ENCODE assay signal across 9 cellular contexts in the genomic region with DNA sequence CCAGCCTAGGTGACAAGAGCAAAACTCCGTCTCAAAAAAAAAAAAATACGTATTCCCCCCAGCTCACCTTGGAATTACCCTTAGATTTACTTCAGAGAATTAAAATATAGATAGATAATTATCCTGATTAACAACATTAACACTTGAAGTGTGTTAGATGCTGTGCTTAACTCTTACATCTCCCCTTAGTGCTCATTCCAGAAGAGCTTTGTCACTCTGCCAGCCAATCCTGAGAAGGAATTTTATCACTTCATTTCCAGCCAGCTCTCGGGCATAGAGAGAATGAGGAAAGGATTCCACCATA. TPM values are rescaled to one million over a fixed set of nuclear protein-coding genes. Genes with fewer than 3 reads are reported as not detected.
DNase-seq lines count a peak whose midpoint lies in the region; ATAC-seq, FAIRE-seq and TF ChIP-seq lines count a peak whose summit lies in the region.
"Had no signal": no experiment of that assay in that cellular context is flagged by ENCODE, and none has a peak within 500 bp of the region (broad histone marks: within the 10 kb centered on the region; RNA-seq: fewer than 3 reads in every experiment).

No MANE protein-coding gene starts in this region.

- POLR2A ChIA-PET in HepG2 (lab: Yijun Ruan, JAX) = interaction anchor here (0.7 to 6.6 kb wide), 18 partner anchors 10 to 154 kb away, joined by 3 to 148 read pairs (median 16); a partner anchor contains a TSS

- peaks cover 64% of the 10 kb centered on the region for H3K4me1 ChIP-seq in HepG2 (ENCODE audit: insufficient read depth, low read length)
- peaks cover 18% of the 10 kb centered on the region for H3K4me1 ChIP-seq in thymus (ENCODE audit: control insufficient read depth, insufficient read depth, low read length)

- no peaks in the 10 kb centered on the region for H4K20me1 ChIP-seq in HepG2 (ENCODE audit: insufficient read depth, low read length)

- peak overlapping the region; percentile 55 for H3K4me3 ChIP-seq in astrocyte of the cerebellum (ENCODE audit: low read depth, low read length)
- H3K4me3 ChIP-seq in HepG2 (replicated peaks in 1 of 3; ENCODE audit: insufficient read depth in 1 of 3, low read depth in 2 of 3, low read length in 3 of 3) = peak overlapping the region; percentile 30 to 84 (median 70); a peak in 5 of 6 replicates
- no peak overlapping the region for H3K4me3 ChIP-seq in thymus (ENCODE audit: low read length)

- no peak overlapping the region for H2AFZ ChIP-seq in HepG2 (ENCODE audit: low read length)

- peak overlapping the region; percentile 35 for H3K4me3 Mint-ChIP-seq in activated CD8-positive, alpha-beta memory T cell treated with anti-CD3 and anti-CD28 coated beads, Interleukin-2, amount 10 ng/mL, durations not matched to agents 7 days and 5 days

- ATAC-seq in activated CD8-positive, alpha-beta memory T cell treated with anti-CD3 and anti-CD28 coated beads, Interleukin-2, amount 10 ng/mL, durations not matched to agents 7 days and 5 days = no peak
- ATAC-seq in HepG2 (no peak), GM21526 (IDR thresholded peaks at IDR 0.05; ENCODE audit: low FRiP score, unreplicated experiment) (no peak)

- peaks cover 42% of the 10 kb centered on the region for H3K4me1 Mint-ChIP-seq in activated CD8-positive, alpha-beta memory T cell treated with anti-CD3 and anti-CD28 coated beads, Interleukin-2, amount 10 ng/mL, durations not matched to agents 7 days and 5 days

- H3K27me3 ChIP-seq in HepG2 (ENCODE audit: control insufficient read depth in 1 of 2, insufficient read depth in 2 of 2, low read length in 2 of 2) (no peaks in the 10 kb centered on the region; a peak in 1 of 5 replicates), thymus (ENCODE audit: control insufficient read depth, insufficient read depth) (no peaks in the 10 kb centered on the region)

- peak overlapping the region; percentile 100 for H3K4me2 ChIP-seq in HepG2 (ENCODE audit: low read depth, low read length)

- peak overlapping the region; percentile 60 for H3K27ac Mint-ChIP-seq in activated CD8-positive, alpha-beta memory T cell treated with anti-CD3 and anti-CD28 coated beads, Interleukin-2, amount 10 ng/mL, durations not matched to agents 7 days and 5 days

- no peak for DNase-seq in activated CD8-positive, alpha-beta memory T cell treated with anti-CD3 and anti-CD28 coated beads, Interleukin-2, amount 10 ng/mL, durations not matched to agents 7 days and 5 days
- no peak for DNase-seq in activated CD8-positive, alpha-beta memory T cell treated with anti-CD3 and anti-CD28 coated beads, Interleukin-2, amount 50 U/mL, for 48 hours
- DNase-seq in astrocyte of the cerebellum (ENCODE audit: low read depth) (no peak), HepG2 (ENCODE audit: low spot score) (no peak), frontal cortex (ENCODE audit: low spot score in 2 of 2) (no peak), foreskin melanocyte (no peak)
- DNase-seq: naive B cell had no signal

- no peaks in the 10 kb centered on the region for H3K9me3 ChIP-seq in HepG2 (ENCODE audit: low read length)
- H3K9me3 ChIP-seq in thymus (ENCODE audit: control insufficient read depth) = no peaks in the 10 kb centered on the region

- no peak for TF ChIP-seq CTCF in astrocyte of the cerebellum (IDR thresholded peaks at IDR 0.05; ENCODE audit: low read depth, low read length, missing control alignments)
- no peak for TF ChIP-seq CTCF in HepG2 (CRISPR knock-in tag; IDR thresholded peaks at IDR 0.05)

- no peaks in the 10 kb centered on the region for H3K27me3 Mint-ChIP-seq in activated CD8-positive, alpha-beta memory T cell treated with anti-CD3 and anti-CD28 coated beads, Interleukin-2, amount 10 ng/mL, durations not matched to agents 7 days and 5 days
- H3K27me3 Mint-ChIP-seq: naive B cell had no signal

- H3K27ac ChIP-seq in HepG2 (ENCODE audit: extremely low read length, insufficient read depth, low read length) = peak overlapping the region; percentile 100
- H3K27ac ChIP-seq in thymus (ENCODE audit: low read depth) = peak overlapping the region; percentile 85

- no peak for FAIRE-seq in HepG2 (lab: Jason Lieb, UNC)
- no peak for FAIRE-seq in frontal cortex (lab: Jason Lieb, UNC)

- in situ Hi-C loops in astrocyte of the cerebellum (cut with HindIII; ENCODE audit: low sequenced_read_pairs) (no loop called here), HepG2 (cut with HindIII; ENCODE audit: extremely low pct_ligation_motif_present, low pct_unique_long_range_greater_than_20kb) (no loop called here)

- TF ChIP-seq POLR2A in HepG2 (IDR thresholded peaks at IDR 0.05; ENCODE audit: insufficient read depth in 1 of 2, low read depth in 2 of 2, low read length in 2 of 2) = no peak

- CTCF ChIA-PET in activated CD8-positive, alpha-beta memory T cell treated with anti-CD3 and anti-CD28 coated beads, Interleukin-2, amount 10 ng/mL, durations not matched to agents 7 days and 5 days (lab: Charles Lee) = interaction anchor here (1.7 to 7.0 kb wide), 5 partner anchors 11 to 113 kb away, joined by 5 to 32 read pairs (median 17); a partner anchor contains a TSS
- CTCF ChIA-PET in HepG2 (lab: Yijun Ruan, JAX; ENCODE audit: low intra/inter-chr PET ratio, low total read pairs) = interaction anchor here (1.0 kb wide), 1 partner anchor 10 kb away, joined by 3 read pairs; no protein-coding TSS in a partner anchor

- peaks cover 10 to 20% of the 10 kb centered on the region in 2 experiments; a peak in 4 of 5 replicates for H3K36me3 ChIP-seq in HepG2 (replicated peaks in 1 of 2; ENCODE audit: control insufficient read depth in 1 of 2, insufficient read depth in 2 of 2, low read length in 2 of 2)
- H3K36me3 ChIP-seq in thymus (ENCODE audit: control insufficient read depth, insufficient read depth) = peaks cover 24% of the 10 kb centered on the region

- peak overlapping the region; percentile 98 for H3K9ac ChIP-seq in HepG2 (ENCODE audit: insufficient read depth, low read depth, low read length)

- intact Hi-C loops in HepG2 (cut with micrococcal nuclease; ENCODE audit: unreplicated experiment) = loop anchor here (2.0 kb wide), 1 partner anchor 15 kb away; a partner anchor contains a TSS

- no peaks in the 10 kb centered on the region for H3K9me3 Mint-ChIP-seq in activated CD8-positive, alpha-beta memory T cell treated with anti-CD3 and anti-CD28 coated beads, Interleukin-2, amount 10 ng/mL, durations not matched to agents 7 days and 5 days (ENCODE audit: low read depth)
- H3K9me3 Mint-ChIP-seq: naive B cell had no signal

- TF ChIP-seq EP300 in HepG2 (IDR thresholded peaks at IDR 0.05; ENCODE audit: low read depth in 2 of 2, low read length in 2 of 2) (no peak), HepG2 (CRISPR knock-in tag; IDR thresholded peaks at IDR 0.05; ENCODE audit: borderline replicate concordance) (no peak)

- no TSS peak for BruUV-seq in HepG2 (replicated peaks; lab: Mats Ljungman, UMichigan)

- H3K79me2 ChIP-seq in HepG2 (ENCODE audit: insufficient read depth, low read length) = peaks cover 66% of the 10 kb centered on the region

- TF ChIP-seq RAD21 in HepG2 (CRISPR knock-in tag; IDR thresholded peaks at IDR 0.05) = no peak

- H3K36me3 Mint-ChIP-seq in activated CD8-positive, alpha-beta memory T cell treated with anti-CD3 and anti-CD28 coated beads, Interleukin-2, amount 10 ng/mL, durations not matched to agents 7 days and 5 days = peaks cover 12% of the 10 kb centered on the region
- H3K36me3 Mint-ChIP-seq: naive B cell had no signal

- WGBS in HepG2 (ENCODE audit: low lambda C conversion rate) = 48% methylated on average over 3 of the region's 3 CpGs
- 93% methylated on average over 3 of the region's 3 CpGs for WGBS in thymus

RNA-seq across cellular contexts. Expression of a gene that starts 1.6 kb away (rescaled TPM):
- 10 to 100 TPM; 48.0 to 57.4 TPM for total RNA-seq in activated CD8-positive, alpha-beta memory T cell treated with anti-CD3 and anti-CD28 coated beads, Interleukin-2, amount 10 ng/mL, durations not matched to agents 7 days and 5 days
- total RNA-seq in HepG2 (2016; rRNA removed; fragmentation: Illumina TruSeq; extraction: Trizol) (52.0 and 55.0 TPM in 2 replicates), frontal cortex (6.9 TPM)
- total RNA-seq in HepG2 (2016; cell fraction: cytosol; rRNA removed; fragmentation: Illumina TruSeq; extraction: Trizol; ENCODE audit: low read depth) = 10.4 and 11.4 TPM in 2 replicates
- total RNA-seq in HepG2 (2016; cell fraction: insoluble cytoplasmic fraction; rRNA removed; fragmentation: Illumina TruSeq; extraction: Trizol) = 43.4 and 62.0 TPM in 2 replicates
- 32.4 and 34.5 TPM in 2 replicates for total RNA-seq in HepG2 (2016; cell fraction: membrane; rRNA removed; fragmentation: Illumina TruSeq; extraction: Trizol)
- total RNA-seq in HepG2 (2016; cell fraction: nucleus; rRNA removed; fragmentation: Illumina TruSeq; extraction: Trizol) = 38.5 and 42.7 TPM in 2 replicates
- polyA plus RNA-seq in HepG2 (2011; rRNA removed) (137 and 146 TPM in 2 replicates), thymus (66.7 TPM)
- polyA plus RNA-seq in HepG2 (2011; cell fraction: cytosol; rRNA removed) = 58.2 and 72.4 TPM in 2 replicates
- polyA plus RNA-seq in HepG2 (2011; cell fraction: nucleus; rRNA removed) = 261 and 328 TPM in 2 replicates
- 46.9 and 60.8 TPM in 2 replicates for polyA plus RNA-seq in HepG2 (2012)
- polyA plus RNA-seq in HepG2 (2016; cell fraction: cytosol; fragmentation: Illumina TruSeq; extraction: Trizol; ENCODE audit: low read depth) = 13.4 and 13.5 TPM in 2 replicates
- polyA plus RNA-seq in HepG2 (2016; cell fraction: insoluble cytoplasmic fraction; fragmentation: Illumina TruSeq; extraction: Trizol; ENCODE audit: low read depth) = 59.8 and 73.1 TPM in 2 replicates
- 34.6 and 37.7 TPM in 2 replicates for polyA plus RNA-seq in HepG2 (2016; cell fraction: membrane; fragmentation: Illumina TruSeq; extraction: Trizol; ENCODE audit: low read depth)
- polyA plus RNA-seq in HepG2 (2016; cell fraction: nucleus; fragmentation: Illumina TruSeq; extraction: Trizol; ENCODE audit: insufficient read depth, low read depth) = 141 and 171 TPM in 2 replicates
- polyA minus RNA-seq in HepG2 (2011; rRNA and poly(A)+ RNA removed; ENCODE audit: low replicate concordance) = 119 and 193 TPM in 2 replicates
- 49.8 and 52.4 TPM in 2 replicates for polyA minus RNA-seq in HepG2 (2011; cell fraction: cytosol; rRNA and poly(A)+ RNA removed)
- 37.5 and 41.5 TPM in 2 replicates for polyA minus RNA-seq in HepG2 (2011; cell fraction: nucleus; rRNA and poly(A)+ RNA removed)

RNA-seq across cellular contexts. Expression of a gene that starts 2.3 kb away (rescaled TPM):
- total RNA-seq in activated CD8-positive, alpha-beta memory T cell treated with anti-CD3 and anti-CD28 coated beads, Interleukin-2, amount 10 ng/mL, durations not matched to agents 7 days and 5 days = 100 to 1,000 TPM; 149 to 155 TPM
- total RNA-seq in HepG2 (2016; rRNA removed; fragmentation: Illumina TruSeq; extraction: Trizol) (217 and 268 TPM in 2 replicates), frontal cortex (12.6 TPM)
- 95.8 and 111 TPM in 2 replicates for total RNA-seq in HepG2 (2016; cell fraction: cytosol; rRNA removed; fragmentation: Illumina TruSeq; extraction: Trizol; ENCODE audit: low read depth)
- total RNA-seq in HepG2 (2016; cell fraction: insoluble cytoplasmic fraction; rRNA removed; fragmentation: Illumina TruSeq; extraction: Trizol) = 219 and 283 TPM in 2 replicates
- total RNA-seq in HepG2 (2016; cell fraction: membrane; rRNA removed; fragmentation: Illumina TruSeq; extraction: Trizol) = 160 and 171 TPM in 2 replicates
- total RNA-seq in HepG2 (2016; cell fraction: nucleus; rRNA removed; fragmentation: Illumina TruSeq; extraction: Trizol) = 75.7 and 82.8 TPM in 2 replicates
- polyA plus RNA-seq in HepG2 (2011; rRNA removed) (122 and 222 TPM in 2 replicates), thymus (32.8 TPM)
- 141 and 184 TPM in 2 replicates for polyA plus RNA-seq in HepG2 (2011; cell fraction: cytosol; rRNA removed)
- 54.7 and 67.5 TPM in 2 replicates for polyA plus RNA-seq in HepG2 (2011; cell fraction: nucleus; rRNA removed)
- polyA plus RNA-seq in HepG2 (2012) = 103 and 128 TPM in 2 replicates
- polyA plus RNA-seq in HepG2 (2016; cell fraction: cytosol; fragmentation: Illumina TruSeq; extraction: Trizol; ENCODE audit: low read depth) = 98.3 and 114 TPM in 2 replicates
- polyA plus RNA-seq in HepG2 (2016; cell fraction: insoluble cytoplasmic fraction; fragmentation: Illumina TruSeq; extraction: Trizol; ENCODE audit: low read depth) = 306 and 328 TPM in 2 replicates
- 149 and 155 TPM in 2 replicates for polyA plus RNA-seq in HepG2 (2016; cell fraction: membrane; fragmentation: Illumina TruSeq; extraction: Trizol; ENCODE audit: low read depth)
- 139 and 158 TPM in 2 replicates for polyA plus RNA-seq in HepG2 (2016; cell fraction: nucleus; fragmentation: Illumina TruSeq; extraction: Trizol; ENCODE audit: insufficient read depth, low read depth)
- polyA minus RNA-seq in HepG2 (2011; rRNA and poly(A)+ RNA removed; ENCODE audit: low replicate concordance) = 89.2 and 369 TPM in 2 replicates
- polyA minus RNA-seq in HepG2 (2011; cell fraction: cytosol; rRNA and poly(A)+ RNA removed) = 31.4 and 39.6 TPM in 2 replicates
- 20.0 and 31.2 TPM in 2 replicates for polyA minus RNA-seq in HepG2 (2011; cell fraction: nucleus; rRNA and poly(A)+ RNA removed)

RNA-seq across cellular contexts. Expression of a gene that starts 10.6 kb away (rescaled TPM):
- total RNA-seq in activated CD8-positive, alpha-beta memory T cell treated with anti-CD3 and anti-CD28 coated beads, Interleukin-2, amount 10 ng/mL, durations not matched to agents 7 days and 5 days = 10 to 100 TPM; 44.0 to 47.9 TPM
- 20.3 and 21.3 TPM in 2 replicates for total RNA-seq in HepG2 (2016; rRNA removed; fragmentation: Illumina TruSeq; extraction: Trizol)
- total RNA-seq in HepG2 (2016; cell fraction: cytosol; rRNA removed; fragmentation: Illumina TruSeq; extraction: Trizol; ENCODE audit: low read depth) = 3.2 and 3.5 TPM in 2 replicates
- total RNA-seq in HepG2 (2016; cell fraction: insoluble cytoplasmic fraction; rRNA removed; fragmentation: Illumina TruSeq; extraction: Trizol) = 19.3 and 19.4 TPM in 2 replicates
- total RNA-seq in HepG2 (2016; cell fraction: membrane; rRNA removed; fragmentation: Illumina TruSeq; extraction: Trizol) = 14.9 and 16.1 TPM in 2 replicates
- 10.9 and 15.3 TPM in 2 replicates for total RNA-seq in HepG2 (2016; cell fraction: nucleus; rRNA removed; fragmentation: Illumina TruSeq; extraction: Trizol)
- polyA plus RNA-seq in HepG2 (2011; rRNA removed) = 21.8 and 24.3 TPM in 2 replicates
- polyA plus RNA-seq in HepG2 (2011; cell fraction: cytosol; rRNA removed) = 16.5 and 18.4 TPM in 2 replicates
- 31.3 and 35.1 TPM in 2 replicates for polyA plus RNA-seq in HepG2 (2011; cell fraction: nucleus; rRNA removed)
- 16.9 and 18.8 TPM in 2 replicates for polyA plus RNA-seq in HepG2 (2012)
- polyA plus RNA-seq in HepG2 (2016; cell fraction: cytosol; fragmentation: Illumina TruSeq; extraction: Trizol; ENCODE audit: low read depth) = 3.3 TPM in 2 replicates
- polyA plus RNA-seq in HepG2 (2016; cell fraction: insoluble cytoplasmic fraction; fragmentation: Illumina TruSeq; extraction: Trizol; ENCODE audit: low read depth) = 23.0 and 27.3 TPM in 2 replicates
- 11.9 and 12.7 TPM in 2 replicates for polyA plus RNA-seq in HepG2 (2016; cell fraction: membrane; fragmentation: Illumina TruSeq; extraction: Trizol; ENCODE audit: low read depth)
- 25.6 and 27.8 TPM in 2 replicates for polyA plus RNA-seq in HepG2 (2016; cell fraction: nucleus; fragmentation: Illumina TruSeq; extraction: Trizol; ENCODE audit: insufficient read depth, low read depth)
- 20.6 and 39.8 TPM in 2 replicates for polyA minus RNA-seq in HepG2 (2011; rRNA and poly(A)+ RNA removed; ENCODE audit: low replicate concordance)
- 12.1 and 13.1 TPM in 2 replicates for polyA minus RNA-seq in HepG2 (2011; cell fraction: cytosol; rRNA and poly(A)+ RNA removed)
- 11.5 and 15.9 TPM in 2 replicates for polyA minus RNA-seq in HepG2 (2011; cell fraction: nucleus; rRNA and poly(A)+ RNA removed)
- 24.5 TPM for polyA plus RNA-seq in thymus
- total RNA-seq in frontal cortex = 9.4 TPM

RNA-seq across cellular contexts. Expression of a gene that starts 11.0 kb away (rescaled TPM):
- 10 to 100 TPM; 48.2 to 63.7 TPM for total RNA-seq in activated CD8-positive, alpha-beta memory T cell treated with anti-CD3 and anti-CD28 coated beads, Interleukin-2, amount 10 ng/mL, durations not matched to agents 7 days and 5 days
- total RNA-seq in HepG2 (2016; rRNA removed; fragmentation: Illumina TruSeq; extraction: Trizol) (32.8 and 32.9 TPM in 2 replicates), frontal cortex (17.9 TPM)
- 21.5 and 22.7 TPM in 2 replicates for total RNA-seq in HepG2 (2016; cell fraction: cytosol; rRNA removed; fragmentation: Illumina TruSeq; extraction: Trizol; ENCODE audit: low read depth)
- total RNA-seq in HepG2 (2016; cell fraction: insoluble cytoplasmic fraction; rRNA removed; fragmentation: Illumina TruSeq; extraction: Trizol) = 29.0 and 37.1 TPM in 2 replicates
- total RNA-seq in HepG2 (2016; cell fraction: membrane; rRNA removed; fragmentation: Illumina TruSeq; extraction: Trizol) = 23.4 and 27.9 TPM in 2 replicates
- 37.9 and 38.9 TPM in 2 replicates for total RNA-seq in HepG2 (2016; cell fraction: nucleus; rRNA removed; fragmentation: Illumina TruSeq; extraction: Trizol)
- polyA plus RNA-seq in HepG2 (2011; rRNA removed) (25.9 and 30.3 TPM in 2 replicates), thymus (34.8 TPM)
- polyA plus RNA-seq in HepG2 (2011; cell fraction: cytosol; rRNA removed) = 16.4 and 22.8 TPM in 2 replicates
- polyA plus RNA-seq in HepG2 (2011; cell fraction: nucleus; rRNA removed) = 84.3 and 94.4 TPM in 2 replicates
- 15.3 and 18.2 TPM in 2 replicates for polyA plus RNA-seq in HepG2 (2012)
- 17.3 and 18.3 TPM in 2 replicates for polyA plus RNA-seq in HepG2 (2016; cell fraction: cytosol; fragmentation: Illumina TruSeq; extraction: Trizol; ENCODE audit: low read depth)
- 28.5 and 31.1 TPM in 2 replicates for polyA plus RNA-seq in HepG2 (2016; cell fraction: insoluble cytoplasmic fraction; fragmentation: Illumina TruSeq; extraction: Trizol; ENCODE audit: low read depth)
- polyA plus RNA-seq in HepG2 (2016; cell fraction: membrane; fragmentation: Illumina TruSeq; extraction: Trizol; ENCODE audit: low read depth) = 17.7 and 19.3 TPM in 2 replicates
- 64.3 and 72.6 TPM in 2 replicates for polyA plus RNA-seq in HepG2 (2016; cell fraction: nucleus; fragmentation: Illumina TruSeq; extraction: Trizol; ENCODE audit: insufficient read depth, low read depth)
- 34.0 and 163 TPM in 2 replicates for polyA minus RNA-seq in HepG2 (2011; rRNA and poly(A)+ RNA removed; ENCODE audit: low replicate concordance)
- 7.6 and 9.5 TPM in 2 replicates for polyA minus RNA-seq in HepG2 (2011; cell fraction: cytosol; rRNA and poly(A)+ RNA removed)
- polyA minus RNA-seq in HepG2 (2011; cell fraction: nucleus; rRNA and poly(A)+ RNA removed) = 15.7 and 16.8 TPM in 2 replicates

RNA-seq across cellular contexts. Expression of a gene that starts 16.3 kb away (rescaled TPM):
- 10 to 100 TPM; 52.6 to 61.5 TPM for total RNA-seq in activated CD8-positive, alpha-beta memory T cell treated with anti-CD3 and anti-CD28 coated beads, Interleukin-2, amount 10 ng/mL, durations not matched to agents 7 days and 5 days
- 7.3 and 16.3 TPM in 2 replicates for total RNA-seq in HepG2 (2016; rRNA removed; fragmentation: Illumina TruSeq; extraction: Trizol)
- total RNA-seq in HepG2 (2016; cell fraction: cytosol; rRNA removed; fragmentation: Illumina TruSeq; extraction: Trizol; ENCODE audit: low read depth) = 2.0 and 2.1 TPM in 2 replicates
- 5.9 and 16.8 TPM in 2 replicates for total RNA-seq in HepG2 (2016; cell fraction: insoluble cytoplasmic fraction; rRNA removed; fragmentation: Illumina TruSeq; extraction: Trizol)
- total RNA-seq in HepG2 (2016; cell fraction: membrane; rRNA removed; fragmentation: Illumina TruSeq; extraction: Trizol) = 2.1 and 2.2 TPM in 2 replicates
- total RNA-seq in HepG2 (2016; cell fraction: nucleus; rRNA removed; fragmentation: Illumina TruSeq; extraction: Trizol) = 16.4 and 17.3 TPM in 2 replicates
- 31.9 and 40.0 TPM in 2 replicates for polyA plus RNA-seq in HepG2 (2011; rRNA removed)
- 30.4 and 31.5 TPM in 2 replicates for polyA plus RNA-seq in HepG2 (2011; cell fraction: cytosol; rRNA removed)
- polyA plus RNA-seq in HepG2 (2011; cell fraction: nucleus; rRNA removed) = 31.2 and 36.7 TPM in 2 replicates
- 17.1 and 23.1 TPM in 2 replicates for polyA plus RNA-seq in HepG2 (2012)
- 0.68 and 0.86 TPM in 2 replicates for polyA plus RNA-seq in HepG2 (2016; cell fraction: cytosol; fragmentation: Illumina TruSeq; extraction: Trizol; ENCODE audit: low read depth)
- polyA plus RNA-seq in HepG2 (2016; cell fraction: insoluble cytoplasmic fraction; fragmentation: Illumina TruSeq; extraction: Trizol; ENCODE audit: low read depth) = 5.1 and 5.5 TPM in 2 replicates
- 1.1 and 1.3 TPM in 2 replicates for polyA plus RNA-seq in HepG2 (2016; cell fraction: membrane; fragmentation: Illumina TruSeq; extraction: Trizol; ENCODE audit: low read depth)
- polyA plus RNA-seq in HepG2 (2016; cell fraction: nucleus; fragmentation: Illumina TruSeq; extraction: Trizol; ENCODE audit: insufficient read depth, low read depth) = 22.7 and 24.2 TPM in 2 replicates
- polyA minus RNA-seq in HepG2 (2011; rRNA and poly(A)+ RNA removed; ENCODE audit: low replicate concordance) = 25.2 and 29.8 TPM in 2 replicates
- polyA minus RNA-seq in HepG2 (2011; cell fraction: cytosol; rRNA and poly(A)+ RNA removed) = 12.7 and 15.3 TPM in 2 replicates
- 12.6 and 15.4 TPM in 2 replicates for polyA minus RNA-seq in HepG2 (2011; cell fraction: nucleus; rRNA and poly(A)+ RNA removed)
- 104 TPM for polyA plus RNA-seq in thymus
- total RNA-seq in frontal cortex = 15.1 TPM
